11 cellular contexts compared by ENCODE assay signal in the genomic region with DNA sequence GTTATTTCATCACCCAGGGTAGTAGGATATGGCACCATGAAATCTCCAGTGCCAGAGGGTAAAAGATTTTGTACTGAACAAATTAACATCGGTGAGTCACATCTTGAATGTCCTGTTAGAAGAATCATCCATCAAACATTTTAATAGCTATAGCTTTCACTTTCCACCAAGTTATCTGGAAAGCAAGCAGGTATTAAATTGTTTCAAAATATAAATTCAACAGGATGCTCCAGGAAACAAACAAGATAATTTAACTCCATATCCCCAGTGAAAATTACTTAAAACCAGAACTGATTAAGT. TPM values are rescaled to one million over a fixed set of nuclear protein-coding genes. Genes with fewer than 3 reads are reported as not detected.
DNase-seq lines count a peak whose midpoint lies in the region; ATAC-seq and TF ChIP-seq lines count a peak whose summit lies in the region.
"Had no signal": no experiment of that assay in that cellular context is flagged by ENCODE, and none has a peak within 500 bp of the region (broad histone marks: within the 10 kb centered on the region; RNA-seq: fewer than 3 reads in every experiment).

No MANE protein-coding gene starts in this region.

- peaks cover 51% of the 10 kb centered on the region for H3K4me1 ChIP-seq in neural progenitor cell

- WGBS in lower leg skin, 2 donors, result 3 to 13% methylated on average over 1 of the region's 1 CpG

- no peaks in the 10 kb centered on the region for H3K27me3 ChIP-seq in neural progenitor cell
- H3K27me3 ChIP-seq: ascending aorta had no signal

- H3K4me2 ChIP-seq in neural progenitor cell, result peak overlapping the region; percentile 94

- peaks cover 6% of the 10 kb centered on the region for H3K36me3 ChIP-seq in neural progenitor cell

- peaks cover 2% of the 10 kb centered on the region for H3K27me3 Mint-ChIP-seq in neural progenitor cell (ENCODE audit: insufficient read depth, low read depth)

- no peak overlapping the region for H3K9ac ChIP-seq in neural progenitor cell

- H4K20me1 ChIP-seq in neural progenitor cell (ENCODE audit: low read depth), result peaks cover 62% of the 10 kb centered on the region

- ATAC-seq in GM21528 (IDR thresholded peaks at IDR 0.05; ENCODE audit: low FRiP score, unreplicated experiment), result no peak

- peak overlapping the region; percentile 39 for H3K27ac Mint-ChIP-seq in neural progenitor cell

- no peaks in the 10 kb centered on the region for H3K9me3 Mint-ChIP-seq in neural progenitor cell

- no peak overlapping the region for H2AFZ ChIP-seq in neural progenitor cell (replicated peaks)

- TF ChIP-seq CTCF in neural progenitor cell (IDR thresholded peaks at IDR 0.05), result no peak
- TF ChIP-seq CTCF in lower leg skin (IDR thresholded peaks at IDR 0.05), result no peak

- DNase-seq in COLO829 (ENCODE audit: low spot score) (peak; percentile 81), LoVo (ENCODE audit: low spot score) (peak; percentile 44), dermis blood vessel endothelial cell (peak; percentile 45), neural progenitor cell (ENCODE audit: low spot score) (no peak), NCI-H128 (lab: John Stamatoyannopoulos, UW; ENCODE audit: unreplicated experiment) (no peak), lower leg skin (ENCODE audit: low spot score in 2 of 2) (no peak), NCI-H526 (lab: John Stamatoyannopoulos, UW) (no peak)
- DNase-seq: NCI-H1417 treated with DMSO at 0.1 percent for 48 hours; stimulated activated CD4-positive, alpha-beta T cell treated with anti-CD3 and anti-CD28 coated beads, Interleukin-2, amount 100 ng/mL, for 24 hours had no signal

- TF ChIP-seq POLR2A in lower leg skin (IDR thresholded peaks at IDR 0.05), result no peak

- no peak overlapping the region for H3K27ac ChIP-seq in neural progenitor cell

- H3K4me3 Mint-ChIP-seq in neural progenitor cell, result peak overlapping the region; percentile 83

- peaks cover 79% of the 10 kb centered on the region for H3K4me1 Mint-ChIP-seq in neural progenitor cell

- H3K36me3 Mint-ChIP-seq in neural progenitor cell, result peaks cover 23% of the 10 kb centered on the region

- H3K79me2 ChIP-seq in neural progenitor cell (ENCODE audit: low read depth), result peaks cover 71% of the 10 kb centered on the region

- intact Hi-C loops in lower leg skin (cut with DNase I; ENCODE audit: low total_unique reads), result no loop called here

- H3K9me3 ChIP-seq in neural progenitor cell (ENCODE audit: low read depth), result no peaks in the 10 kb centered on the region
- H3K9me3 ChIP-seq: ascending aorta had no signal

- H3F3A ChIP-seq in neural progenitor cell (ENCODE audit: low read depth), result peaks cover 63% of the 10 kb centered on the region

- H3K4me3 ChIP-seq in neural progenitor cell (peak overlapping the region; percentile 69), lower leg skin (ENCODE audit: low read depth, poor library complexity, severe bottlenecking) (no peak overlapping the region)

RNA-seq across cellular contexts. Expression of gene VEZF1, which starts 2.4 kb away (rescaled TPM):
- total RNA-seq in dermis blood vessel endothelial cell, result 30.8 and 36.4 TPM in 2 replicates
- total RNA-seq in neural progenitor cell (ENCODE audit: low replicate concordance), result 90.4 and 103 TPM in 2 replicates
- total RNA-seq in lower leg skin, result 10 to 100 TPM; 30.3 to 56.1 (median 46.6) TPM

RNA-seq across cellular contexts. Expression of gene SRSF1, which starts 21.4 kb away (rescaled TPM):
- 415 and 532 TPM in 2 replicates for total RNA-seq in dermis blood vessel endothelial cell
- total RNA-seq in neural progenitor cell (ENCODE audit: low replicate concordance), result 436 and 556 TPM in 2 replicates
- 100 to 1,000 TPM in 2 of 4 donors, 10 to 100 TPM in 2; 82.3 to 128 (median 104) TPM for total RNA-seq in lower leg skin

RNA-seq across cellular contexts. Expression of gene CUEDC1, which starts 30.4 kb away (rescaled TPM):
- 6.5 and 6.8 TPM in 2 replicates for total RNA-seq in dermis blood vessel endothelial cell
- 8.8 and 14.7 TPM in 2 replicates for total RNA-seq in neural progenitor cell (ENCODE audit: low replicate concordance)
- total RNA-seq in lower leg skin, result 10 to 100 TPM in 3 of 4 donors, 1 to 10 TPM in 1; 7.5 to 14.3 (median 12.7) TPM

Comparison
In these comparisons a context has a peak if more than half of its experiments do, and no peak if none do; other contexts are left out.
1. DNase-seq: peak in COLO829 (single experiment), LoVo (single experiment) and dermis blood vessel endothelial cell (single experiment); none in neural progenitor cell (single experiment), NCI-H128 (single experiment), lower leg skin (0 of 2) and NCI-H526 (0 of 2).